In genomic region chr15:80404719-80405553, GRCh38 we compare ENCODE assay signal across 8 cellular contexts.
DNase-seq lines count a peak whose midpoint lies in the region; ATAC-seq and TF ChIP-seq lines count a peak whose summit lies in the region.

No MANE protein-coding gene starts in this region.

- DNase-seq in NCI-H510A treated with DMSO at 0.1 percent for 48 hours (lab: John Stamatoyannopoulos, UW) (peak; percentile 45), NCI-H510A (lab: John Stamatoyannopoulos, UW) (no peak), RKO (ENCODE audit: low spot score) (peak; percentile 74), fibroblast of pulmonary artery (ENCODE audit: low read depth) (no peak), NK-92 (lab: John Stamatoyannopoulos, UW; ENCODE audit: unreplicated experiment) (no peak), activated gamma-delta T cell treated with Interleukin-2 at 50 U/mL for 16 hours (no peak)

- peaks cover 36% of the 10 kb centered on the region for H3K4me1 ChIP-seq in neuron (ENCODE audit: insufficient read depth, low read length)

- no peak for TF ChIP-seq CTCF in fibroblast of pulmonary artery (IDR thresholded peaks at IDR 0.05; ENCODE audit: low read length, missing control alignments)

- H3K4me3 ChIP-seq in fibroblast of pulmonary artery (replicated peaks; ENCODE audit: low read depth, low read length): peak overlapping the region; percentile 22
- H3K4me3 ChIP-seq in neuron (ENCODE audit: low read length): peak overlapping the region; percentile 71

- peak overlapping the region; percentile 58 for H2AFZ ChIP-seq in neuron (ENCODE audit: low read depth, low read length)

- no peaks in the 10 kb centered on the region for H3K27me3 ChIP-seq in neuron (ENCODE audit: insufficient read depth, low read length)

- no peaks in the 10 kb centered on the region for H3K36me3 ChIP-seq in neuron (ENCODE audit: insufficient read depth, low read length)

- H3K9me3 ChIP-seq in neuron (ENCODE audit: low read length): no peaks in the 10 kb centered on the region

- no peak for ATAC-seq in GM21619 (IDR thresholded peaks at IDR 0.05; ENCODE audit: unreplicated experiment)

Comparison
In these comparisons a context has a peak if more than half of its experiments do, and no peak if none do; other contexts are left out.
1. DNase-seq: peak in NCI-H510A treated with DMSO at 0.1 percent for 48 hours (single experiment) and RKO (single experiment); none in NCI-H510A (single experiment), fibroblast of pulmonary artery (single experiment), NK-92 (single experiment) and activated gamma-delta T cell treated with Interleukin-2 at 50 U/mL for 16 hours (single experiment).